ENCODE assay signal across 1 cellular context in the genomic region with DNA sequence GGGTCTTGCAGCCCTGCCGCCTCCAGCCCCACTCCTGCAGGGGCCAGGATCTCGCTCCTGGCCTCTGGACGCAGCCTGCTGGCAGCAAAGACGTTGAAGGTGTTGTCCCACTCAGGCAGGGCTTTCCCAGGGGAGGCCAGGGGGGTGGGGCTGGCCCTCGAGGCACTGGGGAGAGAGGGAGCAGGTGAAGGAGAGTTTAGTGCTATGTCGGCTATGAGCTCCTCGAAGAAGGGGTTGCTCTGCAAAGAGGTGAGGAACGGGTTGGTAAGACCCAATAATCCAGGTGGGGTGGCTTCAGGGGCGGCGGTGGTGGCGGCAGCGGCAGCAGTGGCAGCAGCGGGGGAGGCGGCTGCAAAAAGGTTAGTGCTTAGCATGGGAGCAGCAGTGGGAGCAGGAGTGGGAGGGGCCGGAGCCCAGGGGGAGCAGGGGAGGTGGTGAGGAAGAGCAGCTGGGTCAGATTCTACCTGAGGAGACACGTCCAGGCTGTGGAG.
TF ChIP-seq lines count a peak whose summit lies in the region.

No MANE protein-coding gene starts in this region.

TF ChIP-seq in H1, 55 proteins besides CTCF, POLR2A, EP300 and RAD21:
- no peak for TF ChIP-seq SIN3A (conservative IDR thresholded peaks at IDR 0.05 in 1 of 2, IDR thresholded peaks at IDR 0.05 in 1 of 2; ENCODE audit: low read depth in 1 of 2, low read length in 2 of 2)
- TF ChIP-seq ZNF274 (IDR thresholded peaks at IDR 0.05; ENCODE audit: borderline replicate concordance, extremely low read depth, low read length), result no peak
- TF ChIP-seq TAF1 (IDR thresholded peaks at IDR 0.05; ENCODE audit: low read depth, low read length), result no peak
- TF ChIP-seq GTF2F1 (IDR thresholded peaks at IDR 0.05; ENCODE audit: borderline replicate concordance, low read depth, low read length), result no peak
- TF ChIP-seq TBP (IDR thresholded peaks at IDR 0.05; ENCODE audit: low read depth, low read length), result no peak
- TF ChIP-seq MAFK (IDR thresholded peaks at IDR 0.05; ENCODE audit: low read depth, low read length), result no peak
- no peak for TF ChIP-seq TEAD4 (IDR thresholded peaks at IDR 0.05; ENCODE audit: low read depth, low read length)
TF ChIP-seq in H1: peak in this region for 0.
